Comparison of ENCODE assay signal across 8 cellular contexts in the genomic region with DNA sequence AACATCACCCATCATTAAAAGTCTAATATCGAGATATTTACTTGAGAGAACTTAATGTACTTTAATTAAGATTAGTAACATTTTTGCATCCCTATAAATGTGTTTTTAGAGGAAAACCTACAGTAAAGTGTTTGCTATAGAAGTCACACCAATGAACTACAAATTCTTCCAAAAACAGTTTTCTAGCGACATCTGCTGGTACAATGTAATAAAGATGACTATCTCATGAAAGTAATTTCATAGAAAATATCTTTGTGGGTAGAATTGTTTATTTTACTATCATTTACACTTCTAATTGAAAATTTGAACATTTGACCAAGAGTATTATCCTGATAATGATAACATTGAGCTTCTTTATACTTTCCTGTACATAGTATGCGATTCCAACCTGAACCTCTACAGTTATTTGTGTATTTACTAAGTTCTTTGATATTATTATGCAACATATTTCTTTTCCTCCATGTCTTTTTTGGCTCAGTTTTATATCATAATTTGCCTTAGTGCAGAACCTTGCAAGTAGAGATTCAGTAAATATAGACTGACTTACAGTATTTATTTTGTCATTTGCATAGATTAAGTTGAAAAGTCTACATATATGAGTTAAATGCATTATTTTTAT.
DNase-seq lines count a peak whose midpoint lies in the region; ATAC-seq and TF ChIP-seq lines count a peak whose summit lies in the region.

No MANE protein-coding gene starts in this region.

- H3K27ac ChIP-seq in HL-60 (replicated peaks): no peak overlapping the region

- TF ChIP-seq CTCF in HL-60 (IDR thresholded peaks at IDR 0.05; ENCODE audit: insufficient read depth, low read length): peak; percentile 15

- no peak overlapping the region for H3K4me3 ChIP-seq in HL-60 (replicated peaks; ENCODE audit: insufficient read depth, low read length)

- peak; percentile 59 for DNase-seq in DMS79 treated with DMSO at 0.1 percent for 48 hours (lab: John Stamatoyannopoulos, UW)
- DNase-seq in HL-60 (ENCODE audit: low read depth in 1 of 2, low spot score in 1 of 2): peak in 1 of 2 experiments; percentile 9
- DNase-seq in NOMO-1 treated with DMSO at 0.1 percent for 48 hours (lab: John Stamatoyannopoulos, UW; ENCODE audit: unreplicated experiment): peak; percentile 44
- peak; percentile 87 for DNase-seq in dedifferentiated amniotic fluid mesenchymal stem cell (ENCODE audit: extremely low spot score)
- peak; percentile 59 for DNase-seq in midbrain (lab: John Stamatoyannopoulos, UW)
- no peak for DNase-seq in effector CD4-positive, alpha-beta T cell

- no peaks in the 10 kb centered on the region for H3K27me3 ChIP-seq in HL-60 (ENCODE audit: insufficient read depth, poor library complexity, severe bottlenecking)

- ATAC-seq in GM19324 (IDR thresholded peaks at IDR 0.05; ENCODE audit: low FRiP score, unreplicated experiment) (no peak), GM21786 (IDR thresholded peaks at IDR 0.05; ENCODE audit: unreplicated experiment) (no peak)
